ENCODE assay signal across 12 cellular contexts in the genomic region with DNA sequence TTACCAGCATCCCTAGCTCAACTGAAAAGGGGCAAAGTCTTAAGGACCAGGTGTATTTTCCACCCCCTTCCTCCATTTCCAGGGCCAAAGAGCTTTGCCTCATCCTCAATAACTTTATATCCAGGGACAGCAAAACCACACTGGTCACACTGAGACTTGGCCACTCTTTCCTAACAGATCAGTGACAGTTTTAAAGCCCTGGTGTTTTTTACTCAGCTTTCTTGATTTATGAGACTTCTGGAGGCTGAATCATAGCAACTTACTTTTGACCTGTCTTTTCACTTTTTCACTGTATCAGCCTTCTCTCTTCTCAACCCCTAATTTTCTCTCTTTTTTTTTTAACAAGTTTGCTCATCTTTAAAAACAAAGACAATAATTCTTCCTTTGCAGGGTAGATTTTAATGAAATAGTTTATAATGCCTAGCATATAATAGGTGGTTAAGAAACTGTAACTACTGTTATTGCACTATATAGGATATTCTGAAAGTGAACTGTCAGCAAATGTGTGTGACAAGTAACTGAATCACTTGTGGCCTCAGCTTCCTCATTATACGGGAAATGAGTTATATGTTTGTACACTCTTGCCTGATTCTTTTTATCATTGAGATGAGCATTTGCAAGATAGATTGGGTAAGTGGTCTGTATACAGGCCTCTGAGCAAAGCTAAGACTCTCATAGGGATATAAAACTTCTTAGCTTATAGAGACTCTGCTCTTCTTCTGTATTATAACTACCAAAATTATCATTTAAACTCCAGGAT. TPM values are rescaled to one million over a fixed set of nuclear protein-coding genes. Genes with fewer than 3 reads are reported as not detected.
DNase-seq lines count a peak whose midpoint lies in the region; ATAC-seq and TF ChIP-seq lines count a peak whose summit lies in the region.
"Had no signal": no experiment of that assay in that cellular context is flagged by ENCODE, and none has a peak within 500 bp of the region (broad histone marks: within the 10 kb centered on the region; RNA-seq: fewer than 3 reads in every experiment).

No MANE protein-coding gene starts in this region.

- intact Hi-C loops in CD14-positive monocyte (cut with micrococcal nuclease) (loop anchor here in 1 of 2 donors (5.0 kb wide), 1 partner anchor 335 kb away; no protein-coding TSS in a partner anchor), ascending aorta (cut with DNase I) (loop anchor here (10.0 kb wide), 1 partner anchor 778 kb away; no protein-coding TSS in a partner anchor)
- intact Hi-C loops in dendritic cell treated with granulocyte-macrophage colony-stimulating factor and Interleukin-4, amounts not matched to agents 40 ng/mL and 50 ng/mL, for 4 days (cut with micrococcal nuclease): no loop called here

- no peaks in the 10 kb centered on the region for H3K27me3 ChIP-seq in ascending aorta
- H3K27me3 ChIP-seq in right atrium auricular region: no peaks in the 10 kb centered on the region

- H3K4me3 Mint-ChIP-seq in CD14-positive monocyte: no peak overlapping the region
- H3K4me3 Mint-ChIP-seq in dendritic cell treated with granulocyte-macrophage colony-stimulating factor and Interleukin-4, amounts not matched to agents 40 ng/mL and 50 ng/mL, for 4 days: no peak overlapping the region

- CTCF ChIA-PET in RWPE1 (lab: Yijun Ruan, JAX): no interaction called here

- H3K9me3 Mint-ChIP-seq in CD14-positive monocyte: no peaks in the 10 kb centered on the region
- no peaks in the 10 kb centered on the region for H3K9me3 Mint-ChIP-seq in dendritic cell treated with granulocyte-macrophage colony-stimulating factor and Interleukin-4, amounts not matched to agents 40 ng/mL and 50 ng/mL, for 4 days

- H3K4me3 ChIP-seq in ascending aorta: no peak overlapping the region
- H3K4me3 ChIP-seq in right atrium auricular region: no peak overlapping the region

- no peaks in the 10 kb centered on the region for H3K36me3 Mint-ChIP-seq in CD14-positive monocyte
- H3K36me3 Mint-ChIP-seq in dendritic cell treated with granulocyte-macrophage colony-stimulating factor and Interleukin-4, amounts not matched to agents 40 ng/mL and 50 ng/mL, for 4 days (ENCODE audit: low read depth): no peaks in the 10 kb centered on the region

- DNase-seq in CD14-positive monocyte (ENCODE audit: low spot score): no peak
- peak; percentile 29 for DNase-seq in LHCN-M2 (ENCODE audit: low read depth)
- no peak for DNase-seq in RWPE1 (ENCODE audit: low spot score)
- no peak for DNase-seq in ascending aorta (ENCODE audit: low spot score in 2 of 2)
- DNase-seq in stimulated activated CD4-positive, alpha-beta T cell treated with anti-CD3 and anti-CD28 coated beads, Interleukin-2, amount 100 ng/mL, for 24 hours: no peak
- DNase-seq in right atrium auricular region (ENCODE audit: low spot score): no peak
- DNase-seq: effector CD8-positive, alpha-beta T cell; left cardiac atrium; NCI-H345 had no signal

- H3K27ac Mint-ChIP-seq in CD14-positive monocyte: peak overlapping the region; percentile 79 to 98 (median 92)
- peak overlapping the region; percentile 25 for H3K27ac Mint-ChIP-seq in dendritic cell treated with granulocyte-macrophage colony-stimulating factor and Interleukin-4, amounts not matched to agents 40 ng/mL and 50 ng/mL, for 4 days

- peak; percentile 63 for ATAC-seq in GM21360 (IDR thresholded peaks at IDR 0.05; ENCODE audit: unreplicated experiment)

- H3K27ac ChIP-seq in RWPE1 (no peak overlapping the region), ascending aorta (no peak overlapping the region), right atrium auricular region (no peak overlapping the region)

- H3K27me3 Mint-ChIP-seq in CD14-positive monocyte (ENCODE audit: low read depth in 3 of 3): peaks cover 0 to 2% (median 0%) of the 10 kb centered on the region in 3 donors
- H3K27me3 Mint-ChIP-seq in dendritic cell treated with granulocyte-macrophage colony-stimulating factor and Interleukin-4, amounts not matched to agents 40 ng/mL and 50 ng/mL, for 4 days: no peaks in the 10 kb centered on the region

- TF ChIP-seq CTCF in CD14-positive monocyte (IDR thresholded peaks at IDR 0.05) (no peak), RWPE1 (conservative IDR thresholded peaks at IDR 0.05; ENCODE audit: low read depth) (no peak), ascending aorta (IDR thresholded peaks at IDR 0.05) (no peak), right atrium auricular region (IDR thresholded peaks at IDR 0.05) (no peak)

- no peaks in the 10 kb centered on the region for H3K4me1 ChIP-seq in ascending aorta
- H3K4me1 ChIP-seq in right atrium auricular region: no peaks in the 10 kb centered on the region

- H3K36me3 ChIP-seq in ascending aorta (peaks cover 4 to 17% of the 10 kb centered on the region in 2 donors), right atrium auricular region (no peaks in the 10 kb centered on the region)

- H3K9me3 ChIP-seq in ascending aorta (no peaks in the 10 kb centered on the region), right atrium auricular region (no peaks in the 10 kb centered on the region)

- H3K4me1 Mint-ChIP-seq in CD14-positive monocyte: peaks cover 26% of the 10 kb centered on the region
- peaks cover 18% of the 10 kb centered on the region for H3K4me1 Mint-ChIP-seq in dendritic cell treated with granulocyte-macrophage colony-stimulating factor and Interleukin-4, amounts not matched to agents 40 ng/mL and 50 ng/mL, for 4 days (ENCODE audit: low read depth)

- POLR2A ChIA-PET in RWPE1 (lab: Yijun Ruan, JAX; ENCODE audit: low non-redundant PET): no interaction called here

RNA-seq across cellular contexts. Expression of a gene that starts 19.7 kb away (rescaled TPM):
- polyA plus RNA-seq in CD14-positive monocyte: under 1 TPM; 0.28 to 0.54 TPM
- total RNA-seq in LHCN-M2 (2014; rRNA removed): 4.9 and 5.7 TPM in 2 replicates
- polyA plus RNA-seq in LHCN-M2 (2012): 1.3 TPM
- 1.2 TPM for total RNA-seq in ascending aorta
- under 1 TPM in 1 of 2 donors, not detected in 1; 0.85 TPM for total RNA-seq in right atrium auricular region
- total RNA-seq: activated CD8-positive, alpha-beta memory T cell treated with anti-CD3 and anti-CD28 coated beads for 36 hours had no signal
